Comparison of ENCODE assay signal across 24 cellular contexts in genomic region chr3:9659849-9660248, GRCh38. TPM values are rescaled to one million over a fixed set of nuclear protein-coding genes. Genes with fewer than 3 reads are reported as not detected.
"Had no signal": no experiment of that assay in that cellular context is flagged by ENCODE, and none has a peak within 500 bp of the region (broad histone marks: within the 10 kb centered on the region; RNA-seq: fewer than 3 reads in every experiment).

No MANE protein-coding gene starts in this region.

- H3K4me1 Mint-ChIP-seq: brain had no signal

- H3K4me3 ChIP-seq: K562, Peyer's patch had no signal

- H3K9me3 Mint-ChIP-seq: activated naive CD4-positive, alpha-beta T cell treated with anti-CD3 and anti-CD28 coated beads for 36 hours; activated T-cell treated with anti-CD3 and anti-CD28 coated beads, Interleukin-2, amount 50 U/mL, for 4 hours had no signal

- H3K9me3 ChIP-seq: Peyer's patch had no signal

- DNase-seq: activated CD4-positive, alpha-beta T cell treated with anti-CD3 and anti-CD28 coated beads for 48 hours; activated CD4-positive, alpha-beta T cell treated with anti-CD3 and anti-CD28 coated beads, Interleukin-2, amount 50 U/mL, for 4 hours; activated CD8-positive, alpha-beta memory T cell treated with anti-CD3 and anti-CD28 coated beads for 24 hours; activated effector memory CD4-positive, alpha-beta T cell treated with anti-CD3 and anti-CD28 coated beads, Interleukin-2, amount 50 U/mL, for 16 hours; activated naive CD4-positive, alpha-beta T cell treated with anti-CD3 and anti-CD28 coated beads for 36 hours; activated T-cell treated with anti-CD3 and anti-CD28 coated beads, Interleukin-2, amount 50 U/mL, for 4 hours; amygdala; Kasumi-1; NCI-H1048; NCI-H146; NCI-H187 treated with DMSO at 0.1 percent for 48 hours; NCI-H2081 treated with DMSO at 0.1 percent for 48 hours; NCI-H446; NCI-H524; Peyer's patch; SHP77 treated with DMSO at 0.1 percent for 48 hours; T-helper 17 cell; T-helper 9 cell; WERI-Rb-1 had no signal

- H3K4me1 ChIP-seq: Peyer's patch had no signal

- H3K27me3 Mint-ChIP-seq: activated naive CD8-positive, alpha-beta T cell; brain; T-helper 17 cell had no signal

- H3K27me3 ChIP-seq: Peyer's patch had no signal

- H3K4me3 Mint-ChIP-seq: activated naive CD4-positive, alpha-beta T cell treated with anti-CD3 and anti-CD28 coated beads for 36 hours; activated naive CD8-positive, alpha-beta T cell; activated T-cell treated with anti-CD3 and anti-CD28 coated beads, Interleukin-2, amount 50 U/mL, for 4 hours; brain had no signal

- H3K27ac Mint-ChIP-seq: activated naive CD4-positive, alpha-beta T cell treated with anti-CD3 and anti-CD28 coated beads for 36 hours; activated naive CD8-positive, alpha-beta T cell; brain; T-helper 17 cell had no signal

- H3K27ac ChIP-seq: Peyer's patch, RWPE1, WERI-Rb-1 had no signal

- ATAC-seq: activated CD4-positive, CD25-positive, alpha-beta regulatory T cell treated with anti-CD3 and anti-CD28 coated beads, Interleukin-2, amount 50 U/mL, for 24 hours; activated T-cell treated with anti-CD3 and anti-CD28 coated beads, Interleukin-2, amount 50 U/mL, for 4 hours; K562; T-helper 17 cell had no signal

RNA-seq across cellular contexts. Expression of gene CPNE9, which starts 43.8 kb away (rescaled TPM):
- total RNA-seq: activated naive CD4-positive, alpha-beta T cell treated with anti-CD3 and anti-CD28 coated beads for 36 hours; Peyer's patch; T-helper 17 cell had no signal
